Comparison of ENCODE assay signal across 1 cellular context in genomic region chrX:37570349-37570748, GRCh38. TPM values are rescaled to one million over a fixed set of nuclear protein-coding genes. Genes with fewer than 3 reads are reported as not detected.
"Had no signal": no experiment of that assay in that cellular context is flagged by ENCODE, and none has a peak within 500 bp of the region (broad histone marks: within the 10 kb centered on the region; RNA-seq: fewer than 3 reads in every experiment).

No MANE protein-coding gene starts in this region.

RNA-seq across cellular contexts. Expression of gene LANCL3, which starts 1.1 kb away (rescaled TPM):
- polyA plus RNA-seq: naive thymus-derived CD4-positive, alpha-beta T cell had no signal
